35 cellular contexts compared by ENCODE assay signal in genomic region chr7:65317372-65317771, GRCh38.
"Had no signal": no experiment of that assay in that cellular context is flagged by ENCODE, and none has a peak within 500 bp of the region (broad histone marks: within the 10 kb centered on the region; RNA-seq: fewer than 3 reads in every experiment).

No MANE protein-coding gene starts in this region.

- H3K27ac ChIP-seq: KMS-11 had no signal

- DNase-seq: Karpas-422, Kasumi-1, KG1, MG63, MM.1S, MV-4-11, NCI-H1048, NCI-H1092, NCI-H1092 treated with DMSO at 0.1 percent for 48 hours, NCI-H1105, NCI-H1105 treated with DMSO at 0.1 percent for 48 hours, NCI-H1417, NCI-H1417 treated with DMSO at 0.1 percent for 48 hours, NCI-H1436, NCI-H1436 treated with DMSO at 0.1 percent for 48 hours, NCI-H146, NCI-H1694, NCI-H1694 treated with DMSO at 0.1 percent for 48 hours, NCI-H187, NCI-H187 treated with DMSO at 0.1 percent for 48 hours, NCI-H1930, NCI-H2029, NCI-H2029 treated with DMSO at 0.1 percent for 48 hours, NCI-H2081, NCI-H2081 treated with DMSO at 0.1 percent for 48 hours, NCI-H2107, NCI-H2171, NCI-H2171 treated with DMSO at 0.1 percent for 48 hours, NCI-H2227 treated with DMSO at 0.1 percent for 48 hours, NCI-H226, NCI-H345, NCI-H446, NCI-H446 treated with DMSO at 0.1 percent for 48 hours, NCI-H510A had no signal

- H3K4me2 ChIP-seq: KMS-11 had no signal

- H3K9me3 ChIP-seq: MG63 had no signal

- H3K9ac ChIP-seq: KMS-11 had no signal

- H3K27me3 ChIP-seq: MG63 had no signal

- H3K4me3 ChIP-seq: MG63 had no signal

- H3K36me3 ChIP-seq: MG63 had no signal
